Comparison of ENCODE assay signal across 8 cellular contexts in the genomic region with DNA sequence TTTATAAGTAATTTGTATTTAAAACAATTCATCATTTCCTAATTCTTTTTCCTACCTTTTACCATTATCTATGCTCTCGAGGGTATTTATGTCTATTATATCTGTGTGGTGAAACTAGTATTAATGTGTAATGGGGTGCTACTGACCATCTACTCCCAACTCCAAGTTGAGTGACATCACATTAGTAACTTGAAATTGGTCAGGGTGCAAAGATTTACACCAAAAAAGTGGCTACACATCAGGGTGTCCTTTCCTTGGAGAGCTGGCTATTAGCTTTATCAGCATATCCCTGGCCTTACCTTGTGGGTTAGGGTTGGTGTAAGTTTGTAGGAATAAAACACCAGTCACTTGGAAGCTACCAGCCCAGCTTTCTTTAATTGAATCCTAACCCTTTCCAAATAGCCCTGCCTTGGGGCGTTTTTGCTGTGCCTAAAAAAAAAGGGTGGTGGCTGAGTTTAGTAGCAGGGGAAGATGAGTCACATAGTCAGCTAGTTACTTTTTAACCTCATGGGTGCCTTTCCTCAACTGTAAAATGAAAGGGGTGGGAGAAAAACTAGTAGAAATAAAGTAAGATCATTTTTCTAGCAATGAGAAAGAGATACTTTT. TPM values are rescaled to one million over a fixed set of nuclear protein-coding genes. Genes with fewer than 3 reads are reported as not detected.
DNase-seq lines count a peak whose midpoint lies in the region; ATAC-seq and TF ChIP-seq lines count a peak whose summit lies in the region.

No MANE protein-coding gene starts in this region.

- peak; percentile 78 for ATAC-seq in GM18861 (IDR thresholded peaks at IDR 0.05; ENCODE audit: unreplicated experiment)
- ATAC-seq in GM19455 (IDR thresholded peaks at IDR 0.05; ENCODE audit: unreplicated experiment): no peak
- no peak for ATAC-seq in HG03457 (IDR thresholded peaks at IDR 0.05; ENCODE audit: unreplicated experiment)
- ATAC-seq in HG03045 (IDR thresholded peaks at IDR 0.05; ENCODE audit: unreplicated experiment): no peak

- H3K4me3 ChIP-seq in esophagus (ENCODE audit: low read depth in 1 of 2, low read length in 2 of 2): no peak overlapping the region

- DNase-seq in MV-4-11 (lab: John Stamatoyannopoulos, UW): peak; percentile 23
- DNase-seq in progenitor cell of endocrine pancreas (ENCODE audit: low spot score, unreplicated experiment): no peak
- no peak for DNase-seq in NCI-H510A (lab: John Stamatoyannopoulos, UW)

- no peaks in the 10 kb centered on the region for H3K27me3 Mint-ChIP-seq in progenitor cell of endocrine pancreas

- no peak for TF ChIP-seq CTCF in progenitor cell of endocrine pancreas (IDR thresholded peaks at IDR 0.05; ENCODE audit: unreplicated experiment)

- H3K4me1 ChIP-seq in esophagus (ENCODE audit: control insufficient read depth in 2 of 2, insufficient read depth in 2 of 2, low read length in 1 of 2): peaks cover 0 to 2% of the 10 kb centered on the region in 2 donors

- peaks cover 42% of the 10 kb centered on the region for H3K4me1 Mint-ChIP-seq in progenitor cell of endocrine pancreas (ENCODE audit: low read depth)

- H3K9me3 ChIP-seq in esophagus (ENCODE audit: control insufficient read depth in 2 of 2, insufficient read depth in 1 of 2, low read depth in 1 of 2, low read length in 1 of 2): no peaks in the 10 kb centered on the region

- no peaks in the 10 kb centered on the region for H3K27me3 ChIP-seq in esophagus (ENCODE audit: control insufficient read depth in 1 of 2, insufficient read depth in 2 of 2, low read length in 2 of 2)

- H3K4me3 Mint-ChIP-seq in progenitor cell of endocrine pancreas (ENCODE audit: low read depth): no peak overlapping the region

- H3K36me3 Mint-ChIP-seq in progenitor cell of endocrine pancreas (ENCODE audit: insufficient read depth): peaks cover 22% of the 10 kb centered on the region

- WGBS in esophagus, 2 donors: 27 to 33% methylated on average over 2 of the region's 2 CpGs

- H3K9me3 Mint-ChIP-seq in progenitor cell of endocrine pancreas (ENCODE audit: low read depth): no peaks in the 10 kb centered on the region

- no peaks in the 10 kb centered on the region for H3K36me3 ChIP-seq in esophagus (ENCODE audit: control insufficient read depth in 2 of 2, insufficient read depth in 2 of 2, low read length in 1 of 2)

- peak overlapping the region; percentile 83 for H3K27ac Mint-ChIP-seq in progenitor cell of endocrine pancreas

- peak overlapping the region; percentile 53 to 59 for H3K27ac ChIP-seq in esophagus (ENCODE audit: low read depth in 2 of 2, low read length in 1 of 2)

RNA-seq across cellular contexts. Expression of gene ANXA4, which starts 14.0 kb away (rescaled TPM):
- 10 to 100 TPM; 25.7 to 57.0 TPM for polyA plus RNA-seq in esophagus
- total RNA-seq in progenitor cell of endocrine pancreas: 250 and 262 TPM in 2 replicates
